In the genomic region with DNA sequence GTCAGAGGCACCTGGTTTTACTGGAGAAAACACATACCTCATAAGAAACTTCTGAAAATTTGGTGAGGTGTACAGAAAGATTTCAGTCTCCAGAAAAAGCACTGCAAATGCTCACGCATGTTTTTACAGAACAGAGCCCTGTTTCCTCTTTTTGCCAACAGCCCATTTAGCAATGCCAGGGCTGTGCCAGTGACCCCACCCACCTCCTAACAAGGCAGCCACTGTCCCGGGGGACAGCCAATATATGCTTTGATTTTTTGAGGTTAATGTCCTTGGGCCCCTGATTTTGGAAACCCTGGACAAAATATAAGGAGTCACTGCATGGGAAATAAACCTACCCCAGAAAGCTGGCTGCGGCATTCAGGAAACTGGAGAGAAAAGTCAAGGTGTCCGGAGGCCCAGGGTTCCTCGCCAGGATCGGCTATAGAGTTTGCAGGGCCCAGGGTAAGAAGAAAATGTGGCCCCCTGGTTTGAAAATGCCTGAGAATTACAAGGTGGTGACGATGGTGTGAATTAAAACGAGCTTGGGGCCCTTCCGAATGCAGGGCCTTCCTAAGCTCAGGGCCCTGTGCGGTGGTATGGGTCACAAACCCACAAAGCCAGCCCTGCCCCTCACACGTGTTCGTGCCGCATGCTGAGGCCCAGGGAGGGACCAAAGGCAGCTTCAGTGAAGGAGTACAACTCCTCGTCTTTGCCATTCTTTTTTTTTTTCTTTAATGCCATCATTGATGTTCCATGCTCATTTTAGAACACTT, we compare ENCODE assay signal across 11 cellular contexts.
DNase-seq lines count a peak whose midpoint lies in the region; ATAC-seq and TF ChIP-seq lines count a peak whose summit lies in the region.
"Had no signal": no experiment of that assay in that cellular context is flagged by ENCODE, and none has a peak within 500 bp of the region (broad histone marks: within the 10 kb centered on the region; RNA-seq: fewer than 3 reads in every experiment).

No MANE protein-coding gene starts in this region.

- H3K4me1 ChIP-seq in breast epithelium = peaks cover 13 to 40% of the 10 kb centered on the region in 2 donors
- peaks cover 21 to 39% of the 10 kb centered on the region in 2 donors for H3K4me1 ChIP-seq in esophagus (ENCODE audit: control insufficient read depth in 2 of 2, insufficient read depth in 2 of 2, low read length in 1 of 2)
- peaks cover 18 to 42% of the 10 kb centered on the region in 2 donors for H3K4me1 ChIP-seq in naive thymus-derived CD4-positive, alpha-beta T cell (ENCODE audit: control insufficient read depth in 2 of 2, insufficient read depth in 2 of 2, low read length in 2 of 2)
- peaks cover 0 to 2% of the 10 kb centered on the region in 2 donors for H3K4me1 ChIP-seq in aorta (ENCODE audit: control insufficient read depth in 1 of 2, insufficient read depth in 2 of 2, low read length in 2 of 2)

- no peak for TF ChIP-seq POLR2A in breast epithelium (IDR thresholded peaks at IDR 0.05)

- intact Hi-C loops in breast epithelium (cut with DNase I; ENCODE audit: low total_unique reads) = no loop called here
- intact Hi-C loops in MCF 10A (cut with micrococcal nuclease) = no loop called here
- intact Hi-C loops in naive thymus-derived CD4-positive, alpha-beta T cell (cut with micrococcal nuclease) = no loop called here
- intact Hi-C loops in aorta (cut with DNase I) = loop anchor here in 1 of 2 donors (5.0 kb wide), 1 partner anchor 39 kb away; no protein-coding TSS in a partner anchor

- POLR2A ChIA-PET in MCF 10A (lab: Yijun Ruan, JAX) (interaction anchor here (0.6 to 1.4 kb wide), 4 partner anchors 16 to 44 kb away, joined by 3 to 6 read pairs (median 3); no protein-coding TSS in a partner anchor), GM10248 (lab: Yijun Ruan, JAX) (no interaction called here)
- POLR2A ChIA-PET in naive thymus-derived CD4-positive, alpha-beta T cell (lab: Charles Lee) = interaction anchor here (1.0 to 5.5 kb wide), 3 partner anchors 11 to 42 kb away, joined by 3 to 46 read pairs (median 3); no protein-coding TSS in a partner anchor

- H3K27me3 ChIP-seq in breast epithelium (no peaks in the 10 kb centered on the region), esophagus (ENCODE audit: control insufficient read depth in 1 of 2, insufficient read depth in 2 of 2, low read length in 2 of 2) (no peaks in the 10 kb centered on the region), aorta (ENCODE audit: control insufficient read depth in 1 of 2, insufficient read depth in 2 of 2, low read length in 1 of 2) (no peaks in the 10 kb centered on the region)
- no peaks in the 10 kb centered on the region for H3K27me3 ChIP-seq in naive thymus-derived CD4-positive, alpha-beta T cell (ENCODE audit: control insufficient read depth in 2 of 2, insufficient read depth in 2 of 2, low read length in 2 of 2)

- H3K27ac Mint-ChIP-seq in MCF 10A (ENCODE audit: low read depth, unreplicated experiment) = no peak overlapping the region
- H3K27ac Mint-ChIP-seq in naive thymus-derived CD4-positive, alpha-beta T cell = peak overlapping the region in 7 of 9 donors; percentile 34 to 94 (median 62)

- ATAC-seq in naive thymus-derived CD4-positive, alpha-beta T cell = peak; percentile 46
- no peak for ATAC-seq in aorta (ENCODE audit: low FRiP score)

- peaks cover 19% of the 10 kb centered on the region for H3K4me1 Mint-ChIP-seq in MCF 10A (ENCODE audit: insufficient read depth, unreplicated experiment)
- H3K4me1 Mint-ChIP-seq in naive thymus-derived CD4-positive, alpha-beta T cell = peaks cover 20 to 81% (median 64%) of the 10 kb centered on the region in 7 donors

- no TSS peak for BruUV-seq in MCF 10A (replicated peaks; lab: Mats Ljungman, UMichigan)

- H3K9me3 Mint-ChIP-seq in MCF 10A (ENCODE audit: unreplicated experiment) = no peaks in the 10 kb centered on the region
- H3K9me3 Mint-ChIP-seq in naive thymus-derived CD4-positive, alpha-beta T cell = peaks cover 0 to 2% (median 0%) of the 10 kb centered on the region in 11 donors

- peak overlapping the region; percentile 99 to 100 for H3K27ac ChIP-seq in breast epithelium
- H3K27ac ChIP-seq in esophagus (ENCODE audit: low read depth in 2 of 2, low read length in 1 of 2) = peak overlapping the region; percentile 88 to 99
- H3K27ac ChIP-seq in naive thymus-derived CD4-positive, alpha-beta T cell (ENCODE audit: low read depth, low read length) = no peak overlapping the region
- H3K27ac ChIP-seq in aorta (ENCODE audit: low read depth in 1 of 2, low read length in 2 of 2) = peak overlapping the region in 1 of 2 donors; percentile 88
- H3K27ac ChIP-seq: SK-N-MC had no signal

- H3K4me3 ChIP-seq in breast epithelium = peak overlapping the region in 2 of 3 donors; percentile 76 to 83
- H3K4me3 ChIP-seq in esophagus (ENCODE audit: low read depth in 1 of 2, low read length in 2 of 2) = no peak overlapping the region
- H3K4me3 ChIP-seq in naive thymus-derived CD4-positive, alpha-beta T cell (ENCODE audit: low read length) = no peak overlapping the region
- H3K4me3 ChIP-seq in aorta (ENCODE audit: low read length in 2 of 2) = no peak overlapping the region
- H3K4me3 ChIP-seq: SK-N-MC had no signal

- no peaks in the 10 kb centered on the region for H3K27me3 Mint-ChIP-seq in MCF 10A (ENCODE audit: insufficient read depth, unreplicated experiment)
- H3K27me3 Mint-ChIP-seq in naive thymus-derived CD4-positive, alpha-beta T cell = peaks cover 0 to 6% (median 0%) of the 10 kb centered on the region in 5 donors

- H3K9me3 ChIP-seq in breast epithelium = no peaks in the 10 kb centered on the region
- H3K9me3 ChIP-seq in esophagus (ENCODE audit: control insufficient read depth in 2 of 2, insufficient read depth in 1 of 2, low read depth in 1 of 2, low read length in 1 of 2) = no peaks in the 10 kb centered on the region
- no peaks in the 10 kb centered on the region for H3K9me3 ChIP-seq in naive thymus-derived CD4-positive, alpha-beta T cell (ENCODE audit: control insufficient read depth in 2 of 3, low read length in 3 of 3)
- no peaks in the 10 kb centered on the region for H3K9me3 ChIP-seq in aorta (ENCODE audit: control insufficient read depth, low read length)

- whole genome bisulfite sequencing in esophagus, 2 donors = 37 to 55% methylated on average over 14 of the region's 14 CpGs
- WGBS in aorta, 2 donors = 22 to 34% methylated on average over 14 of the region's 14 CpGs

- DNase-seq in breast epithelium (ENCODE audit: low spot score in 2 of 2) = peak; percentile 53 to 60
- no peak for DNase-seq in MCF 10A (ENCODE audit: unreplicated experiment)
- DNase-seq in naive thymus-derived CD4-positive, alpha-beta T cell = no peak
- peak; percentile 78 to 82 for DNase-seq in aorta
- no peak for DNase-seq in GM10248 (ENCODE audit: extremely low spot score)
- no peak for DNase-seq in central memory CD4-positive, alpha-beta T cell
- DNase-seq in stimulated activated CD4-positive, alpha-beta T cell treated with anti-CD3 and anti-CD28 coated beads, Interleukin-4, amount 100 ng/mL, for 24 hours = no peak
- DNase-seq: NCI-H2029, trophoblast cell had no signal

- no peak overlapping the region for H3K4me3 Mint-ChIP-seq in MCF 10A (ENCODE audit: unreplicated experiment)
- peak overlapping the region in 1 of 10 donors; percentile 51 for H3K4me3 Mint-ChIP-seq in naive thymus-derived CD4-positive, alpha-beta T cell

- TF ChIP-seq CTCF in breast epithelium (IDR thresholded peaks at IDR 0.05) = no peak
- no peak for TF ChIP-seq CTCF in MCF 10A (IDR thresholded peaks at IDR 0.05; ENCODE audit: unreplicated experiment)
- no peak for TF ChIP-seq CTCF in GM10248 (IDR thresholded peaks at IDR 0.05; ENCODE audit: control extremely low read depth, extremely low read depth, low read depth, missing control alignments)

- CTCF ChIA-PET in MCF 10A (lab: Yijun Ruan, JAX) (interaction anchor here (1.0 to 1.7 kb wide), 2 partner anchors 11 to 41 kb away, joined by 3 to 7 read pairs; no protein-coding TSS in a partner anchor), GM10248 (lab: Yijun Ruan, JAX) (interaction anchor here (0.9 to 1.9 kb wide), 3 partner anchors 42 to 100 kb away, joined by 3 to 9 read pairs (median 4); no protein-coding TSS in a partner anchor)
- CTCF ChIA-PET in naive thymus-derived CD4-positive, alpha-beta T cell (lab: Charles Lee) = interaction anchor here (0.6 to 1.5 kb wide), 5 partner anchors 11 to 238 kb away, joined by 3 to 7 read pairs (median 4); no protein-coding TSS in a partner anchor

- no peaks in the 10 kb centered on the region for H3K36me3 Mint-ChIP-seq in MCF 10A (ENCODE audit: insufficient read depth, unreplicated experiment)
- no peaks in the 10 kb centered on the region for H3K36me3 Mint-ChIP-seq in naive thymus-derived CD4-positive, alpha-beta T cell

- H3K36me3 ChIP-seq in breast epithelium = no peaks in the 10 kb centered on the region
- peaks cover 0 to 7% of the 10 kb centered on the region in 2 donors for H3K36me3 ChIP-seq in esophagus (ENCODE audit: control insufficient read depth in 2 of 2, insufficient read depth in 2 of 2, low read length in 1 of 2)
- no peaks in the 10 kb centered on the region for H3K36me3 ChIP-seq in naive thymus-derived CD4-positive, alpha-beta T cell (ENCODE audit: control insufficient read depth in 2 of 3, insufficient read depth in 3 of 3, low read length in 3 of 3)
- H3K36me3 ChIP-seq in aorta (ENCODE audit: control insufficient read depth in 1 of 2, insufficient read depth in 2 of 2, low read length in 1 of 2) = no peaks in the 10 kb centered on the region

Comparison
In these comparisons a context has a peak if more than half of its experiments do, and no peak if none do; other contexts are left out.
1. DNase-seq: peak in breast epithelium (2 of 2) and aorta (2 of 2); none in MCF 10A (single experiment), naive thymus-derived CD4-positive, alpha-beta T cell (0 of 9), GM10248 (single experiment), central memory CD4-positive, alpha-beta T cell (single experiment) and stimulated activated CD4-positive, alpha-beta T cell treated with anti-CD3 and anti-CD28 coated beads, Interleukin-4, amount 100 ng/mL, for 24 hours (single experiment).
2. H3K4me3 ChIP-seq: peak in breast epithelium (2 of 3); none in esophagus (0 of 2), naive thymus-derived CD4-positive, alpha-beta T cell (single experiment) and aorta (0 of 2).